Comparison of ENCODE assay signal across 24 cellular contexts in genomic region chr10:28981007-28981406, GRCh38.
DNase-seq lines count a peak whose midpoint lies in the region; ATAC-seq lines count a peak whose summit lies in the region.
"Had no signal": no experiment of that assay in that cellular context is flagged by ENCODE, and none has a peak within 500 bp of the region (broad histone marks: within the 10 kb centered on the region; RNA-seq: fewer than 3 reads in every experiment).

No MANE protein-coding gene starts in this region.

- H3K27ac Mint-ChIP-seq in stimulated activated effector memory CD8-positive, alpha-beta T cell treated with anti-CD3 and anti-CD28 coated beads, Interleukin-12 subunit alpha, Interleukin-12 subunit beta, amount 100 ng/mL, for 72 hours, result no peak overlapping the region
- no peak overlapping the region for H3K27ac Mint-ChIP-seq in activated T-helper 2 cell treated with anti-CD3 and anti-CD28 coated beads, Interferon-gamma antibody, Interleukin-2, Interleukin-4, amounts not matched to agents 10 μg/mL and 5 μg/mL and 100 μg/mL, durations not matched to agents 14 hours and 24 hours and 36 hours
- H3K27ac Mint-ChIP-seq: activated CD4-positive, alpha-beta T cell treated with anti-CD3 and anti-CD28 coated beads, Interleukin-2, amount 10 ng/mL, durations not matched to agents 7 days and 5 days; activated CD8-positive, alpha-beta memory T cell treated with anti-CD3 and anti-CD28 coated beads, Interleukin-2, amount 10 ng/mL, durations not matched to agents 7 days and 5 days; activated naive CD8-positive, alpha-beta T cell treated with anti-CD3 and anti-CD28 coated beads, Interleukin-2, amount 10 ng/mL, durations not matched to agents 7 days and 5 days; naive B cell had no signal

- H3K4me3 Mint-ChIP-seq in stimulated activated effector memory CD8-positive, alpha-beta T cell treated with anti-CD3 and anti-CD28 coated beads, Interleukin-12 subunit alpha, Interleukin-12 subunit beta, amount 100 ng/mL, for 72 hours, result no peak overlapping the region
- no peak overlapping the region for H3K4me3 Mint-ChIP-seq in activated T-helper 2 cell treated with anti-CD3 and anti-CD28 coated beads, Interferon-gamma antibody, Interleukin-2, Interleukin-4, amounts not matched to agents 10 μg/mL and 5 μg/mL and 100 μg/mL, durations not matched to agents 14 hours and 24 hours and 36 hours (ENCODE audit: low read depth)
- H3K4me3 Mint-ChIP-seq: activated CD4-positive, alpha-beta T cell treated with anti-CD3 and anti-CD28 coated beads, Interleukin-2, amount 10 ng/mL, durations not matched to agents 7 days and 5 days; activated CD8-positive, alpha-beta memory T cell treated with anti-CD3 and anti-CD28 coated beads, Interleukin-2, amount 10 ng/mL, durations not matched to agents 7 days and 5 days; activated naive CD8-positive, alpha-beta T cell treated with anti-CD3 and anti-CD28 coated beads, Interleukin-2, amount 10 ng/mL, durations not matched to agents 7 days and 5 days; naive B cell had no signal

- intact Hi-C loops in activated T-helper 2 cell treated with anti-CD3 and anti-CD28 coated beads, Interferon-gamma antibody, Interleukin-2, Interleukin-4, amounts not matched to agents 10 μg/mL and 5 μg/mL and 100 μg/mL, durations not matched to agents 14 hours and 24 hours and 36 hours (cut with micrococcal nuclease), result no loop called here

- DNase-seq in SIG-M5 treated with dmso at 0.1 percent for 504 hours (lab: John Stamatoyannopoulos, UW; ENCODE audit: unreplicated experiment) (peak; percentile 28), SIG-M5 (lab: John Stamatoyannopoulos, UW) (no peak), MV-4-11 (lab: John Stamatoyannopoulos, UW) (peak; percentile 70), Kasumi-1 (lab: John Stamatoyannopoulos, UW) (no peak), NCI-H1930 (lab: John Stamatoyannopoulos, UW) (no peak)
- no peak for DNase-seq in stimulated activated effector memory CD8-positive, alpha-beta T cell treated with anti-CD3 and anti-CD28 coated beads, Interleukin-12 subunit alpha, Interleukin-12 subunit beta, amount 100 ng/mL, for 72 hours (ENCODE audit: low spot score in 2 of 2)
- DNase-seq in activated T-helper 2 cell treated with anti-CD3 and anti-CD28 coated beads, Interferon-gamma antibody, Interleukin-2, Interleukin-4, amounts not matched to agents 10 μg/mL and 5 μg/mL and 100 μg/mL, durations not matched to agents 14 hours and 24 hours and 36 hours (ENCODE audit: low spot score), result no peak
- DNase-seq: 8988T; activated CD4-positive, alpha-beta T cell treated with anti-CD3 and anti-CD28 coated beads, Interleukin-2, amount 10 ng/mL, durations not matched to agents 7 days and 5 days; activated CD8-positive, alpha-beta memory T cell treated with anti-CD3 and anti-CD28 coated beads, Interleukin-2, amount 10 ng/mL, durations not matched to agents 7 days and 5 days; activated naive CD8-positive, alpha-beta T cell treated with anti-CD3 and anti-CD28 coated beads, Interleukin-2, amount 10 ng/mL, durations not matched to agents 7 days and 5 days; AML-193; GF-D8; heart left ventricle; KG1; naive B cell; NCI-H1048; NCI-H2081; NCI-H446; occipital lobe; stimulated activated CD4-positive, alpha-beta T cell treated with anti-CD3 and anti-CD28 coated beads, Interleukin-2, amount 100 ng/mL, for 24 hours; stimulated activated naive CD8-positive, alpha-beta T cell treated with anti-CD3 and anti-CD28 coated beads, Interleukin-15, Interleukin-2, amounts not matched to agents 100 U/mL and 50 U/mL, for 24 hours; T-helper 2 cell had no signal

- peaks cover 6% of the 10 kb centered on the region for H3K4me1 Mint-ChIP-seq in stimulated activated effector memory CD8-positive, alpha-beta T cell treated with anti-CD3 and anti-CD28 coated beads, Interleukin-12 subunit alpha, Interleukin-12 subunit beta, amount 100 ng/mL, for 72 hours
- H3K4me1 Mint-ChIP-seq in activated T-helper 2 cell treated with anti-CD3 and anti-CD28 coated beads, Interferon-gamma antibody, Interleukin-2, Interleukin-4, amounts not matched to agents 10 μg/mL and 5 μg/mL and 100 μg/mL, durations not matched to agents 14 hours and 24 hours and 36 hours (ENCODE audit: low read depth), result no peaks in the 10 kb centered on the region
- H3K4me1 Mint-ChIP-seq: activated CD4-positive, alpha-beta T cell treated with anti-CD3 and anti-CD28 coated beads, Interleukin-2, amount 10 ng/mL, durations not matched to agents 7 days and 5 days had no signal

- peaks cover 5% of the 10 kb centered on the region for H3K9me3 Mint-ChIP-seq in stimulated activated effector memory CD8-positive, alpha-beta T cell treated with anti-CD3 and anti-CD28 coated beads, Interleukin-12 subunit alpha, Interleukin-12 subunit beta, amount 100 ng/mL, for 72 hours
- H3K9me3 Mint-ChIP-seq in activated T-helper 2 cell treated with anti-CD3 and anti-CD28 coated beads, Interferon-gamma antibody, Interleukin-2, Interleukin-4, amounts not matched to agents 10 μg/mL and 5 μg/mL and 100 μg/mL, durations not matched to agents 14 hours and 24 hours and 36 hours, result peaks cover 6% of the 10 kb centered on the region

- ATAC-seq in HG02678 (IDR thresholded peaks at IDR 0.05; ENCODE audit: unreplicated experiment), result peak; percentile 68
- ATAC-seq in stimulated activated effector memory CD8-positive, alpha-beta T cell treated with anti-CD3 and anti-CD28 coated beads, Interleukin-12 subunit alpha, Interleukin-12 subunit beta, amount 100 ng/mL, for 72 hours, result no peak
- ATAC-seq: activated CD8-positive, alpha-beta memory T cell treated with anti-CD3 and anti-CD28 coated beads, Interleukin-2, amount 10 ng/mL, durations not matched to agents 7 days and 5 days; heart left ventricle; stimulated activated naive CD8-positive, alpha-beta T cell treated with anti-CD3 and anti-CD28 coated beads, Interleukin-15, Interleukin-2, amounts not matched to agents 100 U/mL and 50 U/mL, for 24 hours had no signal

- no peaks in the 10 kb centered on the region for H3K27me3 Mint-ChIP-seq in activated T-helper 2 cell treated with anti-CD3 and anti-CD28 coated beads, Interferon-gamma antibody, Interleukin-2, Interleukin-4, amounts not matched to agents 10 μg/mL and 5 μg/mL and 100 μg/mL, durations not matched to agents 14 hours and 24 hours and 36 hours (ENCODE audit: low read depth)
- H3K27me3 Mint-ChIP-seq: activated CD4-positive, alpha-beta T cell treated with anti-CD3 and anti-CD28 coated beads, Interleukin-2, amount 10 ng/mL, durations not matched to agents 7 days and 5 days; activated naive CD8-positive, alpha-beta T cell treated with anti-CD3 and anti-CD28 coated beads, Interleukin-2, amount 10 ng/mL, durations not matched to agents 7 days and 5 days; naive B cell had no signal

- H3K36me3 Mint-ChIP-seq in stimulated activated effector memory CD8-positive, alpha-beta T cell treated with anti-CD3 and anti-CD28 coated beads, Interleukin-12 subunit alpha, Interleukin-12 subunit beta, amount 100 ng/mL, for 72 hours, result no peaks in the 10 kb centered on the region
- H3K36me3 Mint-ChIP-seq in activated T-helper 2 cell treated with anti-CD3 and anti-CD28 coated beads, Interferon-gamma antibody, Interleukin-2, Interleukin-4, amounts not matched to agents 10 μg/mL and 5 μg/mL and 100 μg/mL, durations not matched to agents 14 hours and 24 hours and 36 hours (ENCODE audit: low read depth), result no peaks in the 10 kb centered on the region
- H3K36me3 Mint-ChIP-seq: activated CD8-positive, alpha-beta memory T cell treated with anti-CD3 and anti-CD28 coated beads, Interleukin-2, amount 10 ng/mL, durations not matched to agents 7 days and 5 days; activated naive CD8-positive, alpha-beta T cell treated with anti-CD3 and anti-CD28 coated beads, Interleukin-2, amount 10 ng/mL, durations not matched to agents 7 days and 5 days; naive B cell had no signal

Comparison
In these comparisons a context has a peak if more than half of its experiments do, and no peak if none do; other contexts are left out.
1. DNase-seq: peak in SIG-M5 treated with dmso at 0.1 percent for 504 hours (single experiment) and MV-4-11 (single experiment); none in SIG-M5 (single experiment), Kasumi-1 (0 of 2), stimulated activated effector memory CD8-positive, alpha-beta T cell treated with anti-CD3 and anti-CD28 coated beads, Interleukin-12 subunit alpha, Interleukin-12 subunit beta, amount 100 ng/mL, for 72 hours (0 of 2), NCI-H1930 (0 of 2) and activated T-helper 2 cell treated with anti-CD3 and anti-CD28 coated beads, Interferon-gamma antibody, Interleukin-2, Interleukin-4, amounts not matched to agents 10 μg/mL and 5 μg/mL and 100 μg/mL, durations not matched to agents 14 hours and 24 hours and 36 hours (single experiment).